Comparison of ENCODE assay signal across 1 cellular context in genomic region chr1:61133048-61134019, GRCh38.
TF ChIP-seq lines count a peak whose summit lies in the region.

No MANE protein-coding gene starts in this region.

TF ChIP-seq in HEK293, 187 proteins besides CTCF, POLR2A, EP300 and RAD21 (continued from another document and continues in another):
- TF ChIP-seq PRDM6 (tag by site-specific recombination; IDR thresholded peaks at IDR 0.05): peak; percentile 90
- TF ChIP-seq ZNF629 (tag by site-specific recombination; IDR thresholded peaks at IDR 0.05): no peak
- TF ChIP-seq KLF7 (tag by site-specific recombination; IDR thresholded peaks at IDR 0.05; ENCODE audit: borderline replicate concordance): no peak
- no peak for TF ChIP-seq PRDM1 (tag by site-specific recombination; IDR thresholded peaks at IDR 0.05)
- TF ChIP-seq ZNF18 (tag by site-specific recombination; IDR thresholded peaks at IDR 0.05): no peak
- TF ChIP-seq ZNF2 (tag by site-specific recombination; IDR thresholded peaks at IDR 0.05): no peak
- no peak for TF ChIP-seq ZSCAN16 (tag by site-specific recombination; IDR thresholded peaks at IDR 0.05)
- TF ChIP-seq ZNF555 (tag by site-specific recombination; conservative IDR thresholded peaks at IDR 0.05): no peak
- no peak for TF ChIP-seq TSHZ1 (tag by site-specific recombination; IDR thresholded peaks at IDR 0.05; ENCODE audit: borderline replicate concordance)
- peak; percentile 80 for TF ChIP-seq ZNF121 (tag by site-specific recombination; IDR thresholded peaks at IDR 0.05)
- TF ChIP-seq INSM2 (tag by site-specific recombination; IDR thresholded peaks at IDR 0.05): 0 out of 2 replicates have a peak, but pooled peaks have one; percentile 39
- TF ChIP-seq ZNF211 (tag by site-specific recombination; IDR thresholded peaks at IDR 0.05; ENCODE audit: low read depth): no peak
- no peak for TF ChIP-seq HOXA7 (CRISPR knock-in tag; IDR thresholded peaks at IDR 0.05; ENCODE audit: borderline replicate concordance)
- TF ChIP-seq FEZF1 (tag by site-specific recombination; IDR thresholded peaks at IDR 0.05): peak; percentile 85
- TF ChIP-seq ZNF747 (tag by site-specific recombination; IDR thresholded peaks at IDR 0.05): no peak
- no peak for TF ChIP-seq ZXDB (tag by site-specific recombination; IDR thresholded peaks at IDR 0.05)
- no peak for TF ChIP-seq ZNF175 (tag by site-specific recombination; IDR thresholded peaks at IDR 0.05)
- TF ChIP-seq ZNF19 (tag by site-specific recombination; IDR thresholded peaks at IDR 0.05; ENCODE audit: low read depth): no peak
- TF ChIP-seq SALL2 (tag by site-specific recombination; IDR thresholded peaks at IDR 0.05; ENCODE audit: borderline replicate concordance): no peak
- no peak for TF ChIP-seq BCL11B (tag by site-specific recombination; IDR thresholded peaks at IDR 0.05; ENCODE audit: low read depth)
- no peak for TF ChIP-seq BCL6B (tag by site-specific recombination; IDR thresholded peaks at IDR 0.05)
- no peak for TF ChIP-seq ZNF501 (tag by site-specific recombination; IDR thresholded peaks at IDR 0.05)
- TF ChIP-seq ZNF155 (tag by site-specific recombination; IDR thresholded peaks at IDR 0.05): no peak
- no peak for TF ChIP-seq ELK4 (IDR thresholded peaks at IDR 0.05; ENCODE audit: borderline replicate concordance, low read depth, low read length)
- TF ChIP-seq ZNF280C (tag by site-specific recombination; IDR thresholded peaks at IDR 0.05): no peak
- no peak for TF ChIP-seq ZNF704 (tag by site-specific recombination; IDR thresholded peaks at IDR 0.05)
- no peak for TF ChIP-seq ZNF239 (tag by site-specific recombination; IDR thresholded peaks at IDR 0.05)
- TF ChIP-seq PBX3 (CRISPR knock-in tag; IDR thresholded peaks at IDR 0.05): no peak
- TF ChIP-seq YY1 (tag by site-specific recombination; IDR thresholded peaks at IDR 0.05): no peak
- TF ChIP-seq ZIC2 (tag by site-specific recombination; IDR thresholded peaks at IDR 0.05): peak; percentile 35; the same call in 1 of the 2 replicates
- no peak for TF ChIP-seq ZFP41 (tag by site-specific recombination; IDR thresholded peaks at IDR 0.05; ENCODE audit: borderline replicate concordance)
- TF ChIP-seq GLI4 (tag by site-specific recombination; IDR thresholded peaks at IDR 0.05): no peak
- TF ChIP-seq ZNF423 (tag by site-specific recombination; IDR thresholded peaks at IDR 0.05): no peak
- no peak for TF ChIP-seq ZNF292 (tag by site-specific recombination; IDR thresholded peaks at IDR 0.05; ENCODE audit: borderline replicate concordance, low read depth)
- no peak for TF ChIP-seq ZSCAN23 (tag by site-specific recombination; IDR thresholded peaks at IDR 0.05)
- no peak for TF ChIP-seq ZNF311 (tag by site-specific recombination; IDR thresholded peaks at IDR 0.05; ENCODE audit: borderline replicate concordance)
- no peak for TF ChIP-seq ZNF654 (tag by site-specific recombination; IDR thresholded peaks at IDR 0.05; ENCODE audit: low read depth)
- TF ChIP-seq ZNF549 (tag by site-specific recombination; IDR thresholded peaks at IDR 0.05): no peak
- no peak for TF ChIP-seq ZNF112 (tag by site-specific recombination; IDR thresholded peaks at IDR 0.05)
- TF ChIP-seq ZNF362 (tag by site-specific recombination; IDR thresholded peaks at IDR 0.05): peak; percentile 51; the same call in 1 of the 2 replicates
- TF ChIP-seq ZNF391 (tag by site-specific recombination; IDR thresholded peaks at IDR 0.05; ENCODE audit: borderline replicate concordance, low read depth): no peak
- no peak for TF ChIP-seq ZNF510 (tag by site-specific recombination; IDR thresholded peaks at IDR 0.05; ENCODE audit: insufficient replicate concordance)
- TF ChIP-seq SCRT1 (tag by site-specific recombination; IDR thresholded peaks at IDR 0.05; ENCODE audit: borderline replicate concordance): no peak
- TF ChIP-seq MYNN (tag by site-specific recombination; IDR thresholded peaks at IDR 0.05; ENCODE audit: borderline replicate concordance): no peak
- no peak for TF ChIP-seq ZNF169 (tag by site-specific recombination; IDR thresholded peaks at IDR 0.05)
- no peak for TF ChIP-seq IKZF3 (tag by site-specific recombination; IDR thresholded peaks at IDR 0.05)
- no peak for TF ChIP-seq ZNF692 (tag by site-specific recombination; IDR thresholded peaks at IDR 0.05)
- TF ChIP-seq ZNF174 (tag by site-specific recombination; IDR thresholded peaks at IDR 0.05): no peak
